Comparison of ENCODE assay signal across 1 cellular context in the genomic region with DNA sequence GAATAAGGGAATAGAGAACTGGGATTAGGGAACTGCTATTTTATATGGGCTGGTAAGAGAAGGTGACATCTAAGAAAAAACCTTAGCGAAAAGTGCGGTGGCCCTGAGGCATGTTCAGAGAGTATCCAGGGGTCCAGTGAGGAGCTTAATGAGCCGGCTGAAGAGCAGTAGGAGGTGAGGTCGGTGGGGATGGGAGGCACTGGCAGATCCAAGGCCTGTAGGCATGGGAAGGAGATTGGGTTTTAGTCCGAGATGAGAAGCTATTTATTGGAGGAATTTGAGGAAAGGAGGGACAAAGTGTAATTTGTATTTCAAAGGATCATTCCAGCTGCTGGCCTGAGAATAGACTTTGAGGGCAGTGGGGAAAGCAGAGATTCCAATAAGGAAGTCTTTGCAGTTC.
TF ChIP-seq lines count a peak whose summit lies in the region.

No MANE protein-coding gene starts in this region.

TF ChIP-seq in GM12878, 131 proteins besides CTCF, POLR2A, EP300 and RAD21:
- TF ChIP-seq EZH2 (IDR thresholded peaks at IDR 0.05; ENCODE audit: borderline replicate concordance, control insufficient read depth, low read depth, low read length) (no peak), TCF12 (IDR thresholded peaks at IDR 0.05; ENCODE audit: low read depth, low read length) (no peak), CREB1 (IDR thresholded peaks at IDR 0.05; ENCODE audit: low read depth) (no peak), TBL1XR1 (IDR thresholded peaks at IDR 0.05; ENCODE audit: low read depth, low read length) (no peak), LARP7 (IDR thresholded peaks at IDR 0.05) (no peak), HCFC1 (IDR thresholded peaks at IDR 0.05; ENCODE audit: low read length) (no peak), MYC (IDR thresholded peaks at IDR 0.05; ENCODE audit: insufficient read depth, insufficient read length, insufficient replicate concordance, low read length, severe bottlenecking) (no peak), HDAC6 (IDR thresholded peaks at IDR 0.05; ENCODE audit: unreplicated experiment) (no peak), KDM1A (IDR thresholded peaks at IDR 0.05; ENCODE audit: borderline replicate concordance) (no peak), RB1 (IDR thresholded peaks at IDR 0.05; ENCODE audit: borderline replicate concordance) (no peak), MTA2 (IDR thresholded peaks at IDR 0.05; ENCODE audit: low read depth) (no peak), MTA3 (IDR thresholded peaks at IDR 0.05; ENCODE audit: borderline replicate concordance, low read length) (no peak), MYB (IDR thresholded peaks at IDR 0.05; ENCODE audit: borderline replicate concordance, low read depth, low read length) (no peak), IKZF1 (conservative IDR thresholded peaks at IDR 0.05) (no peak), POU2F2 (IDR thresholded peaks at IDR 0.05; ENCODE audit: borderline replicate concordance, low read depth, low read length) (no peak)
- TF ChIP-seq, protein P1, sequence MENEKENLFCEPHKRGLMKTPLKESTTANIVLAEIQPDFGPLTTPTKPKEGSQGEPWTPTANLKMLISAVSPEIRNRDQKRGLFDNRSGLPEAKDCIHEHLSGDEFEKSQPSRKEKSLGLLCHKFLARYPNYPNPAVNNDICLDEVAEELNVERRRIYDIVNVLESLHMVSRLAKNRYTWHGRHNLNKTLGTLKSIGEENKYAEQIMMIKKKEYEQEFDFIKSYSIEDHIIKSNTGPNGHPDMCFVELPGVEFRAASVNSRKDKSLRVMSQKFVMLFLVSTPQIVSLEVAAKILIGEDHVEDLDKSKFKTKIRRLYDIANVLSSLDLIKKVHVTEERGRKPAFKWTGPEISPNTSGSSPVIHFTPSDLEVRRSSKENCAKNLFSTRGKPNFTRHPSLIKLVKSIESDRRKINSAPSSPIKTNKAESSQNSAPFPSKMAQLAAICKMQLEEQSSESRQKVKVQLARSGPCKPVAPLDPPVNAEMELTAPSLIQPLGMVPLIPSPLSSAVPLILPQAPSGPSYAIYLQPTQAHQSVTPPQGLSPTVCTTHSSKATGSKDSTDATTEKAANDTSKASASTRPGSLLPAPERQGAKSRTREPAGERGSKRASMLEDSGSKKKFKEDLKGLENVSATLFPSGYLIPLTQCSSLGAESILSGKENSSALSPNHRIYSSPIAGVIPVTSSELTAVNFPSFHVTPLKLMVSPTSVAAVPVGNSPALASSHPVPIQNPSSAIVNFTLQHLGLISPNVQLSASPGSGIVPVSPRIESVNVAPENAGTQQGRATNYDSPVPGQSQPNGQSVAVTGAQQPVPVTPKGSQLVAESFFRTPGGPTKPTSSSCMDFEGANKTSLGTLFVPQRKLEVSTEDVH (IDR thresholded peaks at IDR 0.05; ENCODE audit: low read depth, partially characterized antibody), result no peak
- TF ChIP-seq, protein P2, sequence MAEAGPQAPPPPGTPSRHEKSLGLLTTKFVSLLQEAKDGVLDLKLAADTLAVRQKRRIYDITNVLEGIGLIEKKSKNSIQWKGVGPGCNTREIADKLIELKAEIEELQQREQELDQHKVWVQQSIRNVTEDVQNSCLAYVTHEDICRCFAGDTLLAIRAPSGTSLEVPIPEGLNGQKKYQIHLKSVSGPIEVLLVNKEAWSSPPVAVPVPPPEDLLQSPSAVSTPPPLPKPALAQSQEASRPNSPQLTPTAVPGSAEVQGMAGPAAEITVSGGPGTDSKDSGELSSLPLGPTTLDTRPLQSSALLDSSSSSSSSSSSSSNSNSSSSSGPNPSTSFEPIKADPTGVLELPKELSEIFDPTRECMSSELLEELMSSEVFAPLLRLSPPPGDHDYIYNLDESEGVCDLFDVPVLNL (IDR thresholded peaks at IDR 0.05; ENCODE audit: low read depth, low read length), result no peak
